13 cellular contexts compared by ENCODE assay signal in genomic region chr17:40058151-40058784, GRCh38. TPM values are rescaled to one million over a fixed set of nuclear protein-coding genes. Genes with fewer than 3 reads are reported as not detected.
DNase-seq lines count a peak whose midpoint lies in the region; ATAC-seq and TF ChIP-seq lines count a peak whose summit lies in the region.
"Had no signal": no experiment of that assay in that cellular context is flagged by ENCODE, and none has a peak within 500 bp of the region (broad histone marks: within the 10 kb centered on the region; RNA-seq: fewer than 3 reads in every experiment).

No MANE protein-coding gene starts in this region.

- no peak for TF ChIP-seq EP300 in suprapubic skin (IDR thresholded peaks at IDR 0.05)

- H3K79me2 ChIP-seq in Loucy (ENCODE audit: insufficient read depth, low read length): peaks cover 13% of the 10 kb centered on the region

- TF ChIP-seq CTCF in Loucy (conservative IDR thresholded peaks at IDR 0.05; ENCODE audit: low read length) (no peak), colonic mucosa (IDR thresholded peaks at IDR 0.05) (no peak), right lobe of liver (IDR thresholded peaks at IDR 0.05) (no peak), suprapubic skin (IDR thresholded peaks at IDR 0.05) (no peak)

- H3K9ac ChIP-seq in Loucy (ENCODE audit: low read depth, low read length, poor library complexity, severe bottlenecking) (no peak overlapping the region), colonic mucosa (ENCODE audit: low read depth in 2 of 2, low read length in 2 of 2) (no peak overlapping the region)

- WGBS in right lobe of liver (ENCODE audit: insufficient coverage, low coverage, low lambda C conversion rate, missing lambda C conversion rate): 40% methylated on average over 8 of the region's 8 CpGs
- WGBS in suprapubic skin: 24% methylated on average over 8 of the region's 8 CpGs

- peak in 1 of 4 donors; percentile 26 for ATAC-seq in right lobe of liver
- ATAC-seq: mucosa of descending colon had no signal

- peak overlapping the region; percentile 55 for H3K27ac ChIP-seq in colonic mucosa
- peak overlapping the region in 2 of 3 donors; percentile 34 to 36 for H3K27ac ChIP-seq in right lobe of liver
- peak overlapping the region; percentile 54 for H3K27ac ChIP-seq in suprapubic skin
- H3K27ac ChIP-seq: brain microvascular endothelial cell had no signal

- no peaks in the 10 kb centered on the region for H4K20me1 ChIP-seq in Loucy (ENCODE audit: insufficient read depth, low read length, poor library complexity, severe bottlenecking)

- H3K9me3 ChIP-seq in Loucy (ENCODE audit: insufficient read depth, low read depth, low read length) (no peaks in the 10 kb centered on the region), colonic mucosa (no peaks in the 10 kb centered on the region), right lobe of liver (no peaks in the 10 kb centered on the region), suprapubic skin (no peaks in the 10 kb centered on the region)
- H3K9me3 ChIP-seq: mucosa of descending colon had no signal

- no peak for TF ChIP-seq POLR2A in right lobe of liver (IDR thresholded peaks at IDR 0.05)
- TF ChIP-seq POLR2A in suprapubic skin (IDR thresholded peaks at IDR 0.05): no peak

- H3K36me3 ChIP-seq in Loucy (ENCODE audit: insufficient read depth, low read length): no peaks in the 10 kb centered on the region
- H3K36me3 ChIP-seq in colonic mucosa: no peaks in the 10 kb centered on the region
- no peaks in the 10 kb centered on the region for H3K36me3 ChIP-seq in right lobe of liver
- H3K36me3 ChIP-seq in suprapubic skin: no peaks in the 10 kb centered on the region
- H3K36me3 ChIP-seq: brain microvascular endothelial cell had no signal

- no peak overlapping the region for H3K4me2 ChIP-seq in Loucy (ENCODE audit: low read depth, low read length, poor library complexity, severe bottlenecking)

- H3F3A ChIP-seq in Loucy (ENCODE audit: low read depth): no peaks in the 10 kb centered on the region

- H3K4me1 ChIP-seq in Loucy (ENCODE audit: insufficient read depth, low read length, poor library complexity, severe bottlenecking) (peaks cover 10% of the 10 kb centered on the region), colonic mucosa (peaks cover 2% of the 10 kb centered on the region), right lobe of liver (peaks cover 0 to 15% (median 6%) of the 10 kb centered on the region in 4 donors), suprapubic skin (peaks cover 45% of the 10 kb centered on the region)

- H3K4me3 ChIP-seq in Loucy (ENCODE audit: low read length, poor library complexity, severe bottlenecking) (no peak overlapping the region), colonic mucosa (no peak overlapping the region), right lobe of liver (no peak overlapping the region), suprapubic skin (no peak overlapping the region)
- H3K4me3 ChIP-seq: mucosa of descending colon had no signal

- DNase-seq in colonic mucosa (no peak), right lobe of liver (no peak), suprapubic skin (ENCODE audit: low spot score in 2 of 2) (no peak), ureter (ENCODE audit: low spot score) (no peak), NCI-H446 (lab: John Stamatoyannopoulos, UW) (no peak), NCI-H2227 treated with DMSO at 0.1 percent for 48 hours (lab: John Stamatoyannopoulos, UW) (no peak)
- no peak for DNase-seq in stimulated activated CD4-positive, alpha-beta T cell treated with anti-CD3 and anti-CD28 coated beads, Interleukin-4, amount 100 ng/mL, for 24 hours
- DNase-seq: brain microvascular endothelial cell; NCI-H524 treated with DMSO at 0.1 percent for 48 hours; stimulated activated CD4-positive, alpha-beta T cell treated with anti-CD3 and anti-CD28 coated beads, Interleukin-2, amount 100 ng/mL, for 24 hours had no signal

- intact Hi-C loops in colonic mucosa (cut with DNase I): loop anchor here (10.0 kb wide), 1 partner anchor 107 kb away; no protein-coding TSS in a partner anchor
- intact Hi-C loops in right lobe of liver (cut with DNase I): loop anchor here in 1 of 2 donors (10.0 kb wide), 1 partner anchor 117 kb away; the partner anchor contains the start of gene RAPGEFL1

- H3K27me3 ChIP-seq in Loucy (ENCODE audit: insufficient read depth, low read length, poor library complexity, severe bottlenecking) (no peaks in the 10 kb centered on the region), colonic mucosa (no peaks in the 10 kb centered on the region), right lobe of liver (no peaks in the 10 kb centered on the region), suprapubic skin (no peaks in the 10 kb centered on the region)
- H3K27me3 ChIP-seq: brain microvascular endothelial cell had no signal

- H3K9me2 ChIP-seq in Loucy (replicated peaks; ENCODE audit: low read depth, low read length): no peaks in the 10 kb centered on the region

- peak overlapping the region; percentile 35; the same call in 1 of the 2 replicates for H2AFZ ChIP-seq in Loucy (ENCODE audit: low read length)

RNA-seq across cellular contexts. Expression of gene MED24, which starts 4.1 kb away (rescaled TPM):
- total RNA-seq in colonic mucosa (100 to 1,000 TPM in 1 of 2 donors, 10 to 100 TPM in 1; 80.1 to 111 TPM), right lobe of liver (10 to 100 TPM; 29.0 to 38.2 (median 35.9) TPM), suprapubic skin (100 to 1,000 TPM in 1 of 4 donors, 10 to 100 TPM in 3; 67.4 to 198 (median 80.3) TPM), ureter (87.9 TPM)

RNA-seq across cellular contexts. Expression of gene THRA, which starts 4.5 kb away (rescaled TPM):
- 10 to 100 TPM; 40.3 to 44.5 TPM for total RNA-seq in colonic mucosa
- 1 to 10 TPM; 3.7 to 9.4 (median 7.7) TPM for total RNA-seq in right lobe of liver
- total RNA-seq in suprapubic skin: 10 to 100 TPM; 32.6 to 69.9 (median 48.9) TPM
- total RNA-seq in ureter: 54.7 TPM

RNA-seq across cellular contexts. Expression of gene NR1D1, which starts 42.1 kb away (rescaled TPM):
- total RNA-seq in colonic mucosa (10 to 100 TPM in 1 of 2 donors, 1 to 10 TPM in 1; 4.8 to 18.8 TPM), right lobe of liver (10 to 100 TPM in 4 of 6 experiments, 1 to 10 TPM in 2; 6.9 to 29.8 (median 16.0) TPM), suprapubic skin (100 to 1,000 TPM in 2 of 4 donors, 10 to 100 TPM in 2; 62.1 to 184 (median 96.0) TPM), ureter (26.0 TPM)

RNA-seq across cellular contexts. Expression of gene CSF3, which starts 43.0 kb away (rescaled TPM):
- total RNA-seq in colonic mucosa (under 1 TPM in 1 of 2 donors, not detected in 1; 0.37 TPM), right lobe of liver (under 1 TPM in 1 of 6 experiments, not detected in 5; 0.31 TPM), suprapubic skin (1 to 10 TPM in 1 of 4 donors, not detected in 3; 5.0 TPM), ureter (1.0 TPM)
- total RNA-seq: mucosa of descending colon, subcutaneous adipose tissue had no signal
